1 cellular context compared by ENCODE assay signal in the genomic region with DNA sequence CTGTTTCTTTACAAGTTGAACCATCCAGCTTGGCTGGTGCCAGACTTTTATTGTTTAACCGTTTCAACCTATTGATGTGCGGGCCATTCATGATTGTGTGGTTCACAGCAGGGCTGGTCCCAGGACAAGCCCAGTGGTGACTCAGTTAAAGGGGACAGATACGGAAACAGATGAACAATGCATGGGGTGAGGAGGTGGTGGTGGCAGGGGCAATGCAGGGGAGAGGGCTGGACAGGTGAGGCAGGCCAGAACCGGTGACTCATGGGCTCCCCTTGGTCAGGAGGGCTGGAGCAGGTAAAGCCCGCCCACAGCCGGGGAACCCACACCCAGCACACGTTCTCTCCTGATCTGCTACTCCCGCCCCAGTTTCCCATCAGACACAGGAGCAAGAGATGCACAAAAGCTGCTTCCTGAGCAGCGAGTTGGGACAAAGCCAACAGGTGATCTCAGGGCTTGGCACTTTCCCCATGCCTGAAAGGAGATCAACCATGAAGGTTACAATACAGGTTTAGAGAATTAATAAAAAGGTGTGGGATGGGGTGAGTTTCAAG.
TF ChIP-seq lines count a peak whose summit lies in the region.

No MANE protein-coding gene starts in this region.

TF ChIP-seq in HCT116, 20 proteins besides CTCF, POLR2A, EP300 and RAD21 (continued from another document):
- no peak for TF ChIP-seq MAX (IDR thresholded peaks at IDR 0.05)
- peak; percentile 5 for TF ChIP-seq ZBTB33 (IDR thresholded peaks at IDR 0.05; ENCODE audit: extremely low read depth, insufficient replicate concordance, low read length)
